ENCODE assay signal across 10 cellular contexts in genomic region chr12:93848453-93849120, GRCh38.
A peak's percentile ranks its signal among the peaks of the same experiment; 100 is the strongest.
DNase-seq lines count a peak whose midpoint lies in the region; ATAC-seq, FAIRE-seq and TF ChIP-seq lines count a peak whose summit lies in the region.
"Had no signal": no experiment of that assay in that cellular context is flagged by ENCODE, and none has a peak within 500 bp of the region (broad histone marks: within the 10 kb centered on the region; RNA-seq: fewer than 3 reads in every experiment).

No MANE protein-coding gene starts in this region.

- H3K27ac ChIP-seq in SK-N-MC (0 out of 2 replicates have a peak overlapping the region, but pooled peaks have one; percentile 26), heart left ventricle (peak overlapping the region in 5 of 12 donors; percentile 2 to 86 (median 36)), upper lobe of right lung (peak overlapping the region; percentile 48)

- no peaks in the 10 kb centered on the region for H3K27me3 Mint-ChIP-seq in activated naive CD8-positive, alpha-beta T cell
- no peaks in the 10 kb centered on the region for H3K27me3 Mint-ChIP-seq in activated naive CD8-positive, alpha-beta T cell treated with anti-CD3 and anti-CD28 coated beads for 36 hours
- H3K27me3 Mint-ChIP-seq: brain had no signal

- H3K4me3 ChIP-seq in SK-N-MC (no peak overlapping the region), heart left ventricle (no peak overlapping the region), upper lobe of right lung (no peak overlapping the region)

- peaks cover 19% of the 10 kb centered on the region for H3K36me3 Mint-ChIP-seq in activated naive CD8-positive, alpha-beta T cell
- H3K36me3 Mint-ChIP-seq in activated naive CD8-positive, alpha-beta T cell treated with anti-CD3 and anti-CD28 coated beads for 36 hours, result peaks cover 19% of the 10 kb centered on the region

- H3K4me1 ChIP-seq in heart left ventricle (peaks cover 0 to 23% (median 7%) of the 10 kb centered on the region in 12 donors), upper lobe of right lung (no peaks in the 10 kb centered on the region)

- intact Hi-C loops in heart left ventricle (cut with DNase I), result loop anchor here in 1 of 10 donors (5.0 kb wide), 1 partner anchor 34 kb away; no protein-coding TSS in a partner anchor
- intact Hi-C loops in upper lobe of right lung (cut with DNase I), result no loop called here

- no peak for FAIRE-seq in urothelium cell line (lab: Jason Lieb, UNC)

- H3K27me3 ChIP-seq in heart left ventricle (no peaks in the 10 kb centered on the region), upper lobe of right lung (no peaks in the 10 kb centered on the region)

- H3K36me3 ChIP-seq in SK-N-MC (ENCODE audit: insufficient read depth, low read length) (no peaks in the 10 kb centered on the region), heart left ventricle (peaks cover 0 to 4% (median 0%) of the 10 kb centered on the region in 9 donors), upper lobe of right lung (no peaks in the 10 kb centered on the region)

- DNase-seq in activated naive CD8-positive, alpha-beta T cell treated with anti-CD3 and anti-CD28 coated beads for 36 hours, result no peak
- DNase-seq in SK-N-MC (ENCODE audit: low read depth, low spot score) (peak; percentile 28), heart left ventricle (peak in 1 of 5 donors; percentile 42), upper lobe of right lung (no peak), urothelium cell line (ENCODE audit: low spot score) (no peak)
- DNase-seq: NCI-H2029 treated with DMSO at 0.1 percent for 48 hours had no signal

- ATAC-seq in heart left ventricle (peak in 3 of 4 donors; percentile 49 to 82 (median 70)), upper lobe of right lung (peak; percentile 88), GM18858 (IDR thresholded peaks at IDR 0.05; ENCODE audit: unreplicated experiment) (no peak), HG03442 (IDR thresholded peaks at IDR 0.05; ENCODE audit: unreplicated experiment) (no peak)

- H3K4me3 Mint-ChIP-seq in activated naive CD8-positive, alpha-beta T cell, result peak overlapping the region; percentile 23
- H3K4me3 Mint-ChIP-seq in activated naive CD8-positive, alpha-beta T cell treated with anti-CD3 and anti-CD28 coated beads for 36 hours, result no peak overlapping the region
- H3K4me3 Mint-ChIP-seq: brain had no signal

- no peak for TF ChIP-seq POLR2A in heart left ventricle (IDR thresholded peaks at IDR 0.05)

- peak overlapping the region; percentile 58 for H3K27ac Mint-ChIP-seq in activated naive CD8-positive, alpha-beta T cell
- H3K27ac Mint-ChIP-seq in activated naive CD8-positive, alpha-beta T cell treated with anti-CD3 and anti-CD28 coated beads for 36 hours, result no peak overlapping the region
- H3K27ac Mint-ChIP-seq: brain had no signal

- 67 to 81% (median 72%) methylated on average over 12 of the region's 12 CpGs for WGBS in heart left ventricle, 4 donors

- peaks cover 3% of the 10 kb centered on the region for H3K9me3 Mint-ChIP-seq in activated naive CD8-positive, alpha-beta T cell (ENCODE audit: low read depth)
- H3K9me3 Mint-ChIP-seq in activated naive CD8-positive, alpha-beta T cell treated with anti-CD3 and anti-CD28 coated beads for 36 hours, result peaks cover 6% of the 10 kb centered on the region

- H3K9ac ChIP-seq in SK-N-MC (ENCODE audit: insufficient read length), result no peak overlapping the region

- no peaks in the 10 kb centered on the region for H3K9me3 ChIP-seq in SK-N-MC (ENCODE audit: low read depth, low read length)
- no peaks in the 10 kb centered on the region for H3K9me3 ChIP-seq in heart left ventricle
- H3K9me3 ChIP-seq in upper lobe of right lung, result no peaks in the 10 kb centered on the region

- peaks cover 24% of the 10 kb centered on the region for H3K4me1 Mint-ChIP-seq in activated naive CD8-positive, alpha-beta T cell (ENCODE audit: low read depth)
- H3K4me1 Mint-ChIP-seq in activated naive CD8-positive, alpha-beta T cell treated with anti-CD3 and anti-CD28 coated beads for 36 hours, result peaks cover 16% of the 10 kb centered on the region

- TF ChIP-seq CTCF in heart left ventricle (IDR thresholded peaks at IDR 0.05) (no peak), upper lobe of right lung (IDR thresholded peaks at IDR 0.05) (no peak)

Comparison
In these comparisons a context has a peak if more than half of its experiments do, and no peak if none do; other contexts are left out.
1. ATAC-seq: peak in heart left ventricle (3 of 4) and upper lobe of right lung (single experiment); none in GM18858 (single experiment) and HG03442 (single experiment).